ENCODE assay signal across 8 cellular contexts in genomic region chr1:213051127-213051880, GRCh38. TPM values are rescaled to one million over a fixed set of nuclear protein-coding genes. Genes with fewer than 3 reads are reported as not detected.
DNase-seq lines count a peak whose midpoint lies in the region; ATAC-seq and TF ChIP-seq lines count a peak whose summit lies in the region.

TSS of gene RPS6KC1 (plus strand) at chr1:213051241. CDS start at chr1:213051405, 164 bp downstream.

- WGBS in right cardiac atrium = under 1% methylated on average over 42 of the region's 42 CpGs

- peak within 1 kb of the TSS; percentile 94 for H3K4me3 Mint-ChIP-seq in T-helper 17 cell

- peak within 1 kb of the TSS; percentile 62 for H3K27ac ChIP-seq in angular gyrus (ENCODE audit: low read depth, low read length)
- H3K27ac ChIP-seq in right cardiac atrium (ENCODE audit: low read length) = peak within 1 kb of the TSS; percentile 73
- H3K27ac ChIP-seq in uterus = peak within 1 kb of the TSS; percentile 55 to 80

- DNase-seq in NCI-H146 (lab: John Stamatoyannopoulos, UW) (peak; percentile 89), T-helper 17 cell (peak; percentile 68 to 73 (median 73)), right cardiac atrium (peak; percentile 86 to 94 (median 93)), putamen (ENCODE audit: low spot score) (peak; percentile 87), uterus (peak; percentile 75 to 78)

- peak in 1 of 2 donors; percentile 22 for TF ChIP-seq POLR2A in uterus (IDR thresholded peaks at IDR 0.05)

- H3K9me3 ChIP-seq in T-helper 17 cell (ENCODE audit: control insufficient read depth, low read length, poor library complexity, severe bottlenecking) (no peaks in the 10 kb centered on the region), right cardiac atrium (ENCODE audit: control insufficient read depth, low read length) (no peaks in the 10 kb centered on the region), uterus (no peaks in the 10 kb centered on the region)

- intact Hi-C loops in right cardiac atrium (cut with DNase I) (no loop called here), uterus (cut with DNase I; ENCODE audit: low total_unique reads) (no loop called here)

- H3K4me3 ChIP-seq in right cardiac atrium (ENCODE audit: low read length) (peak within 1 kb of the TSS; percentile 93), uterus (peak within 1 kb of the TSS; percentile 52 to 97)

- no peaks in the 10 kb centered on the region for H3K36me3 ChIP-seq in uterus

- peaks cover 17% of the 10 kb centered on the region for H3K4me1 Mint-ChIP-seq in T-helper 17 cell

- ATAC-seq in GM18498 (IDR thresholded peaks at IDR 0.05; ENCODE audit: unreplicated experiment) (peak; percentile 98), HG02870 (IDR thresholded peaks at IDR 0.05; ENCODE audit: unreplicated experiment) (peak; percentile 96), T-helper 17 cell (peak; percentile 97), right cardiac atrium (peak; percentile 99 to 100)

- peaks cover 16% of the 10 kb centered on the region for H3K27me3 Mint-ChIP-seq in T-helper 17 cell

- no peak for TF ChIP-seq CTCF in uterus (IDR thresholded peaks at IDR 0.05)

- H3K27ac Mint-ChIP-seq in T-helper 17 cell = peak within 1 kb of the TSS; percentile 82

- H3K4me1 ChIP-seq in right cardiac atrium (ENCODE audit: control insufficient read depth, insufficient read depth, low read length) (no peaks in the 10 kb centered on the region), uterus (no peaks in the 10 kb centered on the region)

- no peaks in the 10 kb centered on the region for H3K36me3 Mint-ChIP-seq in T-helper 17 cell (ENCODE audit: low read depth)

- H3K27me3 ChIP-seq in right cardiac atrium (ENCODE audit: control insufficient read depth, insufficient read depth) = no peaks in the 10 kb centered on the region
- H3K27me3 ChIP-seq in uterus = no peaks in the 10 kb centered on the region

RNA-seq across cellular contexts. Expression of gene RPS6KC1, which starts in this region (rescaled TPM):
- 1 to 10 TPM; 8.9 to 9.4 TPM for total RNA-seq in T-helper 17 cell
- total RNA-seq in right cardiac atrium = 10 to 100 TPM; 10.8 to 14.6 (median 11.6) TPM
- polyA plus RNA-seq in right cardiac atrium = 4.3 TPM
- 10 to 100 TPM in 3 of 4 donors, 1 to 10 TPM in 1; 9.2 to 64.2 (median 22.3) TPM for total RNA-seq in uterus

Comparison
In these comparisons a context has a peak if more than half of its experiments do, and no peak if none do; other contexts are left out.
1. Peak in every context shown above with its lines: DNase-seq, ATAC-seq, H3K4me3 ChIP-seq and H3K27ac ChIP-seq.